ENCODE assay signal across 1 cellular context in genomic region chr3:27185231-27185989, GRCh38.
A peak's percentile ranks its signal among the peaks of the same experiment; 100 is the strongest.
TF ChIP-seq lines count a peak whose summit lies in the region.

No MANE protein-coding gene starts in this region.

TF ChIP-seq in SK-N-SH, 30 proteins besides CTCF, POLR2A, EP300 and RAD21 (continued from another document):
- no peak for TF ChIP-seq MXI1 (IDR thresholded peaks at IDR 0.05; ENCODE audit: low read depth, low read length)
- TF ChIP-seq RFX5 (IDR thresholded peaks at IDR 0.05; ENCODE audit: low read length), result no peak
- no peak for TF ChIP-seq GABPA (IDR thresholded peaks at IDR 0.05; ENCODE audit: low read depth)
- no peak for TF ChIP-seq SMC3 (IDR thresholded peaks at IDR 0.05; ENCODE audit: low read depth, low read length)
- TF ChIP-seq, protein P1, sequence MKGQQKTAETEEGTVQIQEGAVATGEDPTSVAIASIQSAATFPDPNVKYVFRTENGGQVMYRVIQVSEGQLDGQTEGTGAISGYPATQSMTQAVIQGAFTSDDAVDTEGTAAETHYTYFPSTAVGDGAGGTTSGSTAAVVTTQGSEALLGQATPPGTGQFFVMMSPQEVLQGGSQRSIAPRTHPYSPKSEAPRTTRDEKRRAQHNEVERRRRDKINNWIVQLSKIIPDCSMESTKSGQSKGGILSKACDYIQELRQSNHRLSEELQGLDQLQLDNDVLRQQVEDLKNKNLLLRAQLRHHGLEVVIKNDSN (IDR thresholded peaks at IDR 0.05; ENCODE audit: borderline replicate concordance, low read depth), result no peak
- no peak for TF ChIP-seq RCOR1 (IDR thresholded peaks at IDR 0.05; ENCODE audit: low read length)
- TF ChIP-seq, protein P2, sequence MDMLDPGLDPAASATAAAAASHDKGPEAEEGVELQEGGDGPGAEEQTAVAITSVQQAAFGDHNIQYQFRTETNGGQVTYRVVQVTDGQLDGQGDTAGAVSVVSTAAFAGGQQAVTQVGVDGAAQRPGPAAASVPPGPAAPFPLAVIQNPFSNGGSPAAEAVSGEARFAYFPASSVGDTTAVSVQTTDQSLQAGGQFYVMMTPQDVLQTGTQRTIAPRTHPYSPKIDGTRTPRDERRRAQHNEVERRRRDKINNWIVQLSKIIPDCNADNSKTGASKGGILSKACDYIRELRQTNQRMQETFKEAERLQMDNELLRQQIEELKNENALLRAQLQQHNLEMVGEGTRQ (IDR thresholded peaks at IDR 0.05; ENCODE audit: borderline replicate concordance, low read depth, low read length), result no peak
- TF ChIP-seq MEF2A (IDR thresholded peaks at IDR 0.05; ENCODE audit: borderline replicate concordance, low read depth), result no peak
- TF ChIP-seq IRF3 (IDR thresholded peaks at IDR 0.05; ENCODE audit: low read depth, low read length), result no peak
- no peak for TF ChIP-seq RXRA (IDR thresholded peaks at IDR 0.05; ENCODE audit: borderline replicate concordance, low read depth)
- TF ChIP-seq NFIC (IDR thresholded peaks at IDR 0.05; ENCODE audit: borderline replicate concordance), result peak; percentile 61
- peak; percentile 34 for TF ChIP-seq PBX3 (IDR thresholded peaks at IDR 0.05)
- TF ChIP-seq SIN3A (IDR thresholded peaks at IDR 0.05; ENCODE audit: borderline replicate concordance, low read depth, low read length), result no peak
- peak; percentile 50 for TF ChIP-seq JUND (IDR thresholded peaks at IDR 0.05)
- no peak for TF ChIP-seq GATA2 (CRISPR knock-in tag; IDR thresholded peaks at IDR 0.05)
- no peak for TF ChIP-seq EZH2phosphoT487 (IDR thresholded peaks at IDR 0.05; ENCODE audit: borderline replicate concordance, low read depth)
- no peak for TF ChIP-seq FOXJ3 (CRISPR knock-in tag; IDR thresholded peaks at IDR 0.05)
- no peak for TF ChIP-seq MAX (IDR thresholded peaks at IDR 0.05; ENCODE audit: low read depth)
- TF ChIP-seq CHD2 (IDR thresholded peaks at IDR 0.05; ENCODE audit: low read length, partially characterized antibody), result no peak
- no peak for TF ChIP-seq NRF1 (IDR thresholded peaks at IDR 0.05; ENCODE audit: low read depth, low read length)
- no peak for TF ChIP-seq ELF1 (IDR thresholded peaks at IDR 0.05)
- TF ChIP-seq TCF12 (IDR thresholded peaks at IDR 0.05), result peak; percentile 45; the same call in 1 of the 2 replicates
- TF ChIP-seq FOXM1 (IDR thresholded peaks at IDR 0.05; ENCODE audit: low read depth), result no peak
- TF ChIP-seq TAF1 (IDR thresholded peaks at IDR 0.05; ENCODE audit: borderline replicate concordance, low read depth, low read length), result no peak
